26 cellular contexts compared by ENCODE assay signal in genomic region chr16:67677712-67678111, GRCh38. TPM values are rescaled to one million over a fixed set of nuclear protein-coding genes. Genes with fewer than 3 reads are reported as not detected.
DNase-seq lines count a peak whose midpoint lies in the region; ATAC-seq and TF ChIP-seq lines count a peak whose summit lies in the region.
"Had no signal": no experiment of that assay in that cellular context is flagged by ENCODE, and none has a peak within 500 bp of the region (broad histone marks: within the 10 kb centered on the region; RNA-seq: fewer than 3 reads in every experiment).

No MANE protein-coding gene starts in this region.

- no peak overlapping the region for H3K4me3 ChIP-seq in subcutaneous abdominal adipose tissue (ENCODE audit: low read depth in 1 of 5, low read length in 5 of 5)
- no peak overlapping the region for H3K4me3 ChIP-seq in SJCRH30
- H3K4me3 ChIP-seq: ascending aorta, mucosa of descending colon, ovary, SK-N-MC, upper lobe of right lung had no signal

- no peak for ATAC-seq in HG02884 (IDR thresholded peaks at IDR 0.05; ENCODE audit: unreplicated experiment)
- ATAC-seq: activated CD4-positive, CD25-positive, alpha-beta regulatory T cell treated with anti-CD3 and anti-CD28 coated beads, Interleukin-2, amount 50 U/mL, for 24 hours; activated CD8-positive, alpha-beta T cell treated with anti-CD3 and anti-CD28 coated beads for 36 hours; CD8-positive, alpha-beta T cell; upper lobe of right lung had no signal

- no peak for TF ChIP-seq CTCF in RWPE1 (conservative IDR thresholded peaks at IDR 0.05; ENCODE audit: low read depth)

- peak overlapping the region in 1 of 5 donors; percentile 38 for H3K9ac ChIP-seq in subcutaneous abdominal adipose tissue (ENCODE audit: low read length in 5 of 5)

- H3K4me1 ChIP-seq in subcutaneous abdominal adipose tissue (ENCODE audit: control insufficient read depth in 5 of 5, insufficient read depth in 5 of 5, low read length in 5 of 5) (peaks cover 18 to 54% (median 49%) of the 10 kb centered on the region in 5 donors), SJCRH30 (no peaks in the 10 kb centered on the region)
- H3K4me1 ChIP-seq: ascending aorta had no signal

- H3K27me3 ChIP-seq in subcutaneous abdominal adipose tissue (ENCODE audit: control insufficient read depth in 5 of 5, insufficient read depth in 4 of 5, low read length in 5 of 5): no peaks in the 10 kb centered on the region
- H3K27me3 ChIP-seq in SJCRH30: no peaks in the 10 kb centered on the region
- H3K27me3 ChIP-seq: ascending aorta, ovary, upper lobe of right lung had no signal

- peaks cover 0 to 16% (median 4%) of the 10 kb centered on the region in 5 donors for H3K36me3 ChIP-seq in subcutaneous abdominal adipose tissue (ENCODE audit: control insufficient read depth in 5 of 5, insufficient read depth in 5 of 5, low read length in 5 of 5)
- H3K36me3 ChIP-seq in SJCRH30: no peaks in the 10 kb centered on the region
- H3K36me3 ChIP-seq: ovary, upper lobe of right lung had no signal

- DNase-seq in ELF-1 (ENCODE audit: low read depth, low spot score) (peak; percentile 84), RWPE1 (ENCODE audit: low spot score) (no peak), kidney tubule cell (ENCODE audit: low spot score) (peak; percentile 41), SJCRH30 (no peak), NCI-H146 treated with DMSO at 0.1 percent for 48 hours (lab: John Stamatoyannopoulos, UW; ENCODE audit: unreplicated experiment) (no peak)
- DNase-seq: activated CD8-positive, alpha-beta T cell treated with anti-CD3 and anti-CD28 coated beads for 36 hours; caudate nucleus; CD8-positive, alpha-beta T cell; dermis blood vessel endothelial cell; DMS153; GOT3; KBM-7; mucosa of descending colon; NCI-H2029 treated with DMSO at 0.1 percent for 48 hours; NCI-H2227 treated with DMSO at 0.1 percent for 48 hours; NCI-H748 treated with DMSO at 0.1 percent for 48 hours; ovary; retina; RPMI8226; small intestine; upper lobe of right lung had no signal

- CTCF ChIA-PET in RWPE1 (lab: Yijun Ruan, JAX): no interaction called here

- POLR2A ChIA-PET in RWPE1 (lab: Yijun Ruan, JAX; ENCODE audit: low non-redundant PET): no interaction called here

- H3K9me3 ChIP-seq in subcutaneous abdominal adipose tissue (ENCODE audit: control insufficient read depth in 5 of 5, low read length in 5 of 5) (no peaks in the 10 kb centered on the region), SJCRH30 (replicated peaks) (no peaks in the 10 kb centered on the region)
- H3K9me3 ChIP-seq: ascending aorta, mucosa of descending colon, ovary, upper lobe of right lung had no signal

- peak overlapping the region; percentile 7; the same call in 1 of the 2 replicates for H3K27ac ChIP-seq in RWPE1
- peak overlapping the region; percentile 30 for H3K27ac ChIP-seq in subcutaneous abdominal adipose tissue (ENCODE audit: low read depth, low read length)
- no peak overlapping the region for H3K27ac ChIP-seq in SJCRH30
- H3K27ac ChIP-seq: ascending aorta, ovary, SK-N-MC, upper lobe of right lung had no signal

RNA-seq across cellular contexts. Expression of gene C16orf86, which starts 11.1 kb away (rescaled TPM):
- 0.81 and 0.96 TPM in 2 replicates for total RNA-seq in SJCRH30 (2014; rRNA removed; shearing (Covaris generic))

RNA-seq across cellular contexts. Expression of gene ENKD1, which starts 11.2 kb away (rescaled TPM):
- 2.5 and 3.0 TPM in 2 replicates for total RNA-seq in SJCRH30 (2014; rRNA removed; shearing (Covaris generic))

RNA-seq across cellular contexts. Expression of gene PARD6A, which starts 17.0 kb away (rescaled TPM):
- total RNA-seq in SJCRH30 (2014; rRNA removed; shearing (Covaris generic)): 0.65 and 0.76 TPM in 2 replicates

RNA-seq across cellular contexts. Expression of gene ACD, which starts 17.7 kb away (rescaled TPM):
- total RNA-seq in SJCRH30 (2014; rRNA removed; shearing (Covaris generic)): 13.7 and 15.5 TPM in 2 replicates

RNA-seq across cellular contexts. Expression of gene CARMIL2, which starts 32.8 kb away (rescaled TPM):
- 0.43 TPM in 2 replicates for total RNA-seq in SJCRH30 (2014; rRNA removed; shearing (Covaris generic))

Comparison
In these comparisons a context has a peak if more than half of its experiments do, and no peak if none do; other contexts are left out.
1. DNase-seq: peak in ELF-1 (single experiment) and kidney tubule cell (single experiment); none in RWPE1 (single experiment), SJCRH30 (0 of 2) and NCI-H146 treated with DMSO at 0.1 percent for 48 hours (single experiment).